8 cellular contexts compared by ENCODE assay signal in genomic region chr14:31206536-31207286, GRCh38. TPM values are rescaled to one million over a fixed set of nuclear protein-coding genes. Genes with fewer than 3 reads are reported as not detected.
DNase-seq lines count a peak whose midpoint lies in the region; ATAC-seq and TF ChIP-seq lines count a peak whose summit lies in the region.

No MANE protein-coding gene starts in this region.

- peak overlapping the region; percentile 77 for H3K27ac Mint-ChIP-seq in activated naive CD8-positive, alpha-beta T cell treated with anti-CD3 and anti-CD28 coated beads for 36 hours

- DNase-seq in A673 (ENCODE audit: low spot score), result peak; percentile 42
- peak; percentile 50 for DNase-seq in RWPE2 (ENCODE audit: low spot score)
- DNase-seq in activated naive CD8-positive, alpha-beta T cell treated with anti-CD3 and anti-CD28 coated beads for 36 hours, result peak; percentile 68
- DNase-seq in left ventricle myocardium inferior, result peak; percentile 33
- DNase-seq in gastrocnemius medialis, result peak in 1 of 2 donors; percentile 41
- DNase-seq in middle frontal gyrus (ENCODE audit: extremely low spot score, low spot score), result no peak

- H3K27me3 ChIP-seq in A673 (replicated peaks; ENCODE audit: insufficient read depth, low read depth, low read length, poor library complexity), result no peaks in the 10 kb centered on the region
- H3K27me3 ChIP-seq in RWPE2 (ENCODE audit: insufficient read depth, poor library complexity, severe bottlenecking), result no peaks in the 10 kb centered on the region
- H3K27me3 ChIP-seq in left ventricle myocardium inferior (ENCODE audit: low read depth), result no peaks in the 10 kb centered on the region
- no peaks in the 10 kb centered on the region for H3K27me3 ChIP-seq in gastrocnemius medialis

- intact Hi-C loops in A673 (cut with micrococcal nuclease; ENCODE audit: unreplicated experiment), result no loop called here
- intact Hi-C loops in left ventricle myocardium inferior (cut with micrococcal nuclease), result no loop called here
- intact Hi-C loops in gastrocnemius medialis (cut with DNase I; ENCODE audit: low total_unique reads), result loop anchor here (1.0 to 10.0 kb wide), 8 partner anchors 22 to 871 kb away; partner anchors contain the start of genes ARHGAP5 and STRN3

- in situ Hi-C loops in gastrocnemius medialis (cut with MboI; ENCODE audit: low sequenced_read_pairs in 4 of 4), result loop anchor here in 3 of 4 donors (5.0 to 25.0 kb wide), 3 partner anchors 131 to 151 kb away; no protein-coding TSS in a partner anchor

- H3K27ac ChIP-seq in A673 (ENCODE audit: low read depth, low read length, poor library complexity, severe bottlenecking) (peak overlapping the region; percentile 98), RWPE2 (ENCODE audit: poor library complexity, severe bottlenecking) (peak overlapping the region; percentile 82), left ventricle myocardium inferior (replicated peaks) (peak overlapping the region; percentile 100), gastrocnemius medialis (peak overlapping the region; percentile 96 to 99 (median 99))

- H3K4me3 Mint-ChIP-seq in activated naive CD8-positive, alpha-beta T cell treated with anti-CD3 and anti-CD28 coated beads for 36 hours, result peak overlapping the region; percentile 89

- H3K4me3 ChIP-seq in A673 (ENCODE audit: low read depth, low read length, poor library complexity, severe bottlenecking), result peak overlapping the region; percentile 87
- H3K4me3 ChIP-seq in RWPE2 (ENCODE audit: severe bottlenecking), result peak overlapping the region; percentile 90
- peak overlapping the region; percentile 95 for H3K4me3 ChIP-seq in left ventricle myocardium inferior
- peak overlapping the region; percentile 83 to 90 (median 88) for H3K4me3 ChIP-seq in gastrocnemius medialis

- POLR2A ChIA-PET in A673 (lab: Charles Lee; ENCODE audit: low non-redundant PET), result no interaction called here

- no peak for TF ChIP-seq POLR2A in gastrocnemius medialis (IDR thresholded peaks at IDR 0.05)

- CTCF ChIA-PET in A673 (lab: Charles Lee), result no interaction called here

- H3K36me3 Mint-ChIP-seq in activated naive CD8-positive, alpha-beta T cell treated with anti-CD3 and anti-CD28 coated beads for 36 hours, result peaks cover 23% of the 10 kb centered on the region

- H3K27me3 Mint-ChIP-seq in activated naive CD8-positive, alpha-beta T cell treated with anti-CD3 and anti-CD28 coated beads for 36 hours, result no peaks in the 10 kb centered on the region

- H3K36me3 ChIP-seq in A673 (ENCODE audit: insufficient read depth, low read length, poor library complexity, severe bottlenecking), result peaks cover 16% of the 10 kb centered on the region
- H3K36me3 ChIP-seq in RWPE2 (ENCODE audit: low read depth), result peaks cover 36% of the 10 kb centered on the region
- H3K36me3 ChIP-seq in left ventricle myocardium inferior, result peaks cover 26% of the 10 kb centered on the region
- peaks cover 0 to 14% of the 10 kb centered on the region in 2 donors for H3K36me3 ChIP-seq in gastrocnemius medialis

- H3K4me1 ChIP-seq in A673 (ENCODE audit: insufficient read depth, low read length, poor library complexity, severe bottlenecking) (peaks cover 16% of the 10 kb centered on the region), RWPE2 (ENCODE audit: insufficient read depth, poor library complexity, severe bottlenecking) (peaks cover 14% of the 10 kb centered on the region), left ventricle myocardium inferior (peaks cover 56% of the 10 kb centered on the region), gastrocnemius medialis (peaks cover 26 to 43% of the 10 kb centered on the region in 2 donors)

- no TSS peak for BruUV-seq in A673 (replicated peaks; lab: Mats Ljungman, UMichigan)

- H3K9me3 ChIP-seq in A673 (ENCODE audit: low read depth, low read length, poor library complexity, severe bottlenecking) (no peaks in the 10 kb centered on the region), RWPE2 (ENCODE audit: severe bottlenecking) (no peaks in the 10 kb centered on the region), left ventricle myocardium inferior (replicated peaks) (no peaks in the 10 kb centered on the region), gastrocnemius medialis (no peaks in the 10 kb centered on the region)

- TF ChIP-seq CTCF in A673 (conservative IDR thresholded peaks at IDR 0.05; ENCODE audit: low read depth, low read length) (no peak), RWPE2 (IDR thresholded peaks at IDR 0.05; ENCODE audit: poor library complexity, severe bottlenecking) (no peak), left ventricle myocardium inferior (IDR thresholded peaks at IDR 0.05; ENCODE audit: borderline replicate concordance) (no peak), gastrocnemius medialis (IDR thresholded peaks at IDR 0.05 in 4 of 5, conservative IDR thresholded peaks at IDR 0.05 in 1 of 5) (no peak)

- peak; percentile 6 for ATAC-seq in GM18519 (IDR thresholded peaks at IDR 0.05; ENCODE audit: low FRiP score, unreplicated experiment)
- peak; percentile 16 for ATAC-seq in HG03064 (IDR thresholded peaks at IDR 0.05; ENCODE audit: low read depth, unreplicated experiment)
- ATAC-seq in RWPE2 (ENCODE audit: low read depth), result peak; percentile 15
- peak; percentile 19 to 24 for ATAC-seq in gastrocnemius medialis

- H3K9me3 Mint-ChIP-seq in activated naive CD8-positive, alpha-beta T cell treated with anti-CD3 and anti-CD28 coated beads for 36 hours, result peaks cover 3% of the 10 kb centered on the region

- peaks cover 39% of the 10 kb centered on the region for H3K4me1 Mint-ChIP-seq in activated naive CD8-positive, alpha-beta T cell treated with anti-CD3 and anti-CD28 coated beads for 36 hours

RNA-seq across cellular contexts. Expression of gene HECTD1, which starts 0.9 kb away (rescaled TPM):
- total RNA-seq in A673 (2021) (138 and 156 TPM in 2 replicates), left ventricle myocardium inferior (137 TPM), gastrocnemius medialis (100 to 1,000 TPM; 356 to 453 (median 420) TPM)
- 10 to 100 TPM; 78.6 to 89.2 TPM for total RNA-seq in activated naive CD8-positive, alpha-beta T cell treated with anti-CD3 and anti-CD28 coated beads for 36 hours
